8 cellular contexts compared by ENCODE assay signal in genomic region chr20:53829706-53830521, GRCh38.
A peak's percentile ranks its signal among the peaks of the same experiment; 100 is the strongest.
DNase-seq lines count a peak whose midpoint lies in the region; ATAC-seq and TF ChIP-seq lines count a peak whose summit lies in the region.

No MANE protein-coding gene starts in this region.

- H3K4me3 ChIP-seq in foreskin fibroblast (ENCODE audit: low read depth in 1 of 2, low read length in 2 of 2) (peak overlapping the region; percentile 26 to 54), gastrocnemius medialis (peak overlapping the region; percentile 10 to 53 (median 29))

- H3K4me1 Mint-ChIP-seq in glutamatergic neuron (ENCODE audit: low read depth, unreplicated experiment), result peaks cover 1% of the 10 kb centered on the region

- H3K9me3 ChIP-seq in gastrocnemius medialis, result no peaks in the 10 kb centered on the region

- no peak overlapping the region for H3K4me3 Mint-ChIP-seq in glutamatergic neuron (ENCODE audit: unreplicated experiment)

- H3K36me3 ChIP-seq in gastrocnemius medialis, result no peaks in the 10 kb centered on the region

- H3K27me3 Mint-ChIP-seq in glutamatergic neuron (ENCODE audit: unreplicated experiment), result no peaks in the 10 kb centered on the region

- DNase-seq in GM04504 (ENCODE audit: low read depth) (peak; percentile 67), SW480 (ENCODE audit: low spot score) (peak; percentile 42), foreskin fibroblast (peak; percentile 34 to 62), gastrocnemius medialis (no peak), glutamatergic neuron (no peak), caudate nucleus (lab: John Stamatoyannopoulos, UW) (no peak), amniotic stem cell (lab: John Stamatoyannopoulos, UW) (no peak)

- no peak for TF ChIP-seq CTCF in foreskin fibroblast (IDR thresholded peaks at IDR 0.05; ENCODE audit: low read depth, low read length)
- TF ChIP-seq CTCF in gastrocnemius medialis (IDR thresholded peaks at IDR 0.05 in 4 of 5, conservative IDR thresholded peaks at IDR 0.05 in 1 of 5), result no peak
- TF ChIP-seq CTCF in glutamatergic neuron (IDR thresholded peaks at IDR 0.05; ENCODE audit: partially characterized antibody, unreplicated experiment), result no peak

- no peaks in the 10 kb centered on the region for H3K27me3 ChIP-seq in gastrocnemius medialis

- H3K27ac Mint-ChIP-seq in glutamatergic neuron (ENCODE audit: unreplicated experiment), result no peak overlapping the region

- no peaks in the 10 kb centered on the region for H3K36me3 Mint-ChIP-seq in glutamatergic neuron (ENCODE audit: unreplicated experiment)

- intact Hi-C loops in gastrocnemius medialis (cut with DNase I; ENCODE audit: low total_unique reads), result loop anchor here (5.0 kb wide), 3 partner anchors 37 to 238 kb away; partner anchors contain the start of gene ZNF217

- peaks cover 20 to 36% of the 10 kb centered on the region in 2 donors for H3K4me1 ChIP-seq in gastrocnemius medialis

- in situ Hi-C loops in gastrocnemius medialis (cut with MboI; ENCODE audit: low sequenced_read_pairs in 4 of 4), result no loop called here

- TF ChIP-seq POLR2A in gastrocnemius medialis (IDR thresholded peaks at IDR 0.05), result peak in 1 of 2 donors; percentile 7

- H3K9me3 Mint-ChIP-seq in glutamatergic neuron (ENCODE audit: unreplicated experiment), result no peaks in the 10 kb centered on the region

- ATAC-seq in HG02623 (IDR thresholded peaks at IDR 0.05; ENCODE audit: unreplicated experiment) (peak; percentile 36), gastrocnemius medialis (peak; percentile 4 to 22)

- peak overlapping the region; percentile 73 to 81 (median 77) for H3K27ac ChIP-seq in gastrocnemius medialis
- H3K27ac ChIP-seq in caudate nucleus (ENCODE audit: low read depth, low read length), result no peak overlapping the region

Comparison
In these comparisons a context has a peak if more than half of its experiments do, and no peak if none do; other contexts are left out.
1. DNase-seq: peak in GM04504 (single experiment), SW480 (single experiment) and foreskin fibroblast (2 of 2); none in gastrocnemius medialis (0 of 2), glutamatergic neuron (single experiment), caudate nucleus (0 of 61) and amniotic stem cell (single experiment).